Comparison of ENCODE assay signal across 1 cellular context in the genomic region with DNA sequence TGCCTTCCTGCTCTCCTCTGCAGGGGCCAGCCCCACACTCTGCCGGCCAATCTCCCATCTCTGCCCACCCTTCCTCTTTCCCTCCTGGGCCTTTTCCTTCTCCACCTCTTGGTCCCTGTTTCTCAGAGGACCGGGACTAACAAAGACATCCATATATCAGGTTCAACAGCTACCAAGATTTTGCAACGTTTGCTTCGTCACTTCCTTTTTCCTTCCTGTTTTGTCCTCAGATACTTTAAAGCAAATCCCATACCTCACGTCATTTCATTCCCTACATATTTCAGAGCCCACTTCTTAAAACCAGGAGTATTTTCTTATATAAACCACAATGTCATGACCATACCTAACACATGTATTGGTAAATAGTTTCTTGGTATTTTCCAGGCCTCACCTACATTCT.
TF ChIP-seq lines count a peak whose summit lies in the region.

No MANE protein-coding gene starts in this region.

TF ChIP-seq in endothelial cell of umbilical vein, 7 proteins besides CTCF, POLR2A, EP300 and RAD21 (continued from another document):
- TF ChIP-seq JUN (IDR thresholded peaks at IDR 0.05; ENCODE audit: borderline replicate concordance, insufficient read depth, insufficient read length, low read depth) (peak; percentile 53), POLR2AphosphoS5 (IDR thresholded peaks at IDR 0.05; ENCODE audit: insufficient read depth, low read depth, low read length) (no peak), EZH2 (IDR thresholded peaks at IDR 0.05; ENCODE audit: borderline replicate concordance, low read depth, low read length, severe bottlenecking) (no peak), GATA2 (IDR thresholded peaks at IDR 0.05; ENCODE audit: insufficient read depth, insufficient read length, low read depth, low read length) (no peak), MYC (IDR thresholded peaks at IDR 0.05; ENCODE audit: low read depth, low read length) (no peak)
